ENCODE assay signal across 10 cellular contexts in genomic region chr17:73566905-73567782, GRCh38.
DNase-seq lines count a peak whose midpoint lies in the region; ATAC-seq, FAIRE-seq and TF ChIP-seq lines count a peak whose summit lies in the region.
"Had no signal": no experiment of that assay in that cellular context is flagged by ENCODE, and none has a peak within 500 bp of the region (broad histone marks: within the 10 kb centered on the region; RNA-seq: fewer than 3 reads in every experiment).

No MANE protein-coding gene starts in this region.

- H3K9me3 ChIP-seq in breast epithelium, result no peaks in the 10 kb centered on the region
- no peaks in the 10 kb centered on the region for H3K9me3 ChIP-seq in iPS-18a (ENCODE audit: control insufficient read depth, low read depth, low read length)

- H3K9me3 Mint-ChIP-seq in MCF 10A (ENCODE audit: unreplicated experiment), result no peaks in the 10 kb centered on the region
- no peaks in the 10 kb centered on the region for H3K9me3 Mint-ChIP-seq in activated CD8-positive, alpha-beta memory T cell treated with anti-CD3 and anti-CD28 coated beads, Interleukin-2, amount 10 ng/mL, durations not matched to agents 7 days and 5 days (ENCODE audit: low read depth)

- no peaks in the 10 kb centered on the region for H3K36me3 ChIP-seq in breast epithelium
- no peaks in the 10 kb centered on the region for H3K36me3 ChIP-seq in iPS-18a (ENCODE audit: control insufficient read depth, low read depth, low read length)

- H3K27ac ChIP-seq in breast epithelium (peak overlapping the region; percentile 61 to 67), iPS-18a (ENCODE audit: low read length) (peak overlapping the region; percentile 98)

- H3K27me3 ChIP-seq in breast epithelium (no peaks in the 10 kb centered on the region), iPS-18a (ENCODE audit: control insufficient read depth, insufficient read depth, low read length) (no peaks in the 10 kb centered on the region)

- in situ Hi-C loops in G401 (cut with HindIII; ENCODE audit: low sequenced_read_pairs), result no loop called here

- BruUV-seq in MCF 10A (replicated peaks; lab: Mats Ljungman, UMichigan), result no TSS peak

- H3K4me3 ChIP-seq in breast epithelium (no peak overlapping the region), iPS-18a (ENCODE audit: low read length) (peak overlapping the region; percentile 26)

- H3K4me3 Mint-ChIP-seq in MCF 10A (ENCODE audit: unreplicated experiment), result no peak overlapping the region
- H3K4me3 Mint-ChIP-seq in activated CD8-positive, alpha-beta memory T cell treated with anti-CD3 and anti-CD28 coated beads, Interleukin-2, amount 10 ng/mL, durations not matched to agents 7 days and 5 days, result no peak overlapping the region

- no peaks in the 10 kb centered on the region for H3K36me3 Mint-ChIP-seq in MCF 10A (ENCODE audit: insufficient read depth, unreplicated experiment)
- peaks cover 1% of the 10 kb centered on the region for H3K36me3 Mint-ChIP-seq in activated CD8-positive, alpha-beta memory T cell treated with anti-CD3 and anti-CD28 coated beads, Interleukin-2, amount 10 ng/mL, durations not matched to agents 7 days and 5 days

- H3K4me1 ChIP-seq in breast epithelium (no peaks in the 10 kb centered on the region), iPS-18a (ENCODE audit: control insufficient read depth, low read depth, low read length) (peaks cover 48% of the 10 kb centered on the region)

- no peak for TF ChIP-seq POLR2A in breast epithelium (IDR thresholded peaks at IDR 0.05)

- peaks cover 8% of the 10 kb centered on the region for H3K27me3 Mint-ChIP-seq in MCF 10A (ENCODE audit: insufficient read depth, unreplicated experiment)
- peaks cover 2% of the 10 kb centered on the region for H3K27me3 Mint-ChIP-seq in activated CD8-positive, alpha-beta memory T cell treated with anti-CD3 and anti-CD28 coated beads, Interleukin-2, amount 10 ng/mL, durations not matched to agents 7 days and 5 days

- TF ChIP-seq CTCF in breast epithelium (IDR thresholded peaks at IDR 0.05) (no peak), MCF 10A (IDR thresholded peaks at IDR 0.05; ENCODE audit: unreplicated experiment) (no peak)

- H3K27ac Mint-ChIP-seq in MCF 10A (ENCODE audit: low read depth, unreplicated experiment), result no peak overlapping the region
- H3K27ac Mint-ChIP-seq in activated CD8-positive, alpha-beta memory T cell treated with anti-CD3 and anti-CD28 coated beads, Interleukin-2, amount 10 ng/mL, durations not matched to agents 7 days and 5 days, result peak overlapping the region; percentile 69

- POLR2A ChIA-PET in MCF 10A (lab: Yijun Ruan, JAX), result interaction anchor here (0.6 kb wide), 1 partner anchor 46 kb away, joined by 4 read pairs; no protein-coding TSS in a partner anchor

- DNase-seq in breast epithelium (ENCODE audit: low spot score in 2 of 2) (peak in 1 of 2 donors; percentile 38), MCF 10A (ENCODE audit: unreplicated experiment) (no peak), urothelium cell line (ENCODE audit: low spot score) (no peak), G401 (ENCODE audit: low spot score) (no peak), NCI-H1105 (lab: John Stamatoyannopoulos, UW) (no peak)
- peak; percentile 73 for DNase-seq in activated CD8-positive, alpha-beta memory T cell treated with anti-CD3 and anti-CD28 coated beads, Interleukin-2, amount 10 ng/mL, durations not matched to agents 7 days and 5 days
- DNase-seq: NCI-H187 treated with DMSO at 0.1 percent for 48 hours had no signal

- H3K4me1 Mint-ChIP-seq in MCF 10A (ENCODE audit: insufficient read depth, unreplicated experiment), result no peaks in the 10 kb centered on the region
- H3K4me1 Mint-ChIP-seq in activated CD8-positive, alpha-beta memory T cell treated with anti-CD3 and anti-CD28 coated beads, Interleukin-2, amount 10 ng/mL, durations not matched to agents 7 days and 5 days, result peaks cover 21% of the 10 kb centered on the region

- CTCF ChIA-PET in MCF 10A (lab: Yijun Ruan, JAX), result interaction anchor here (0.6 to 0.9 kb wide), 2 partner anchors 13 to 19 kb away, joined by 3 read pairs; no protein-coding TSS in a partner anchor
- CTCF ChIA-PET in activated CD8-positive, alpha-beta memory T cell treated with anti-CD3 and anti-CD28 coated beads, Interleukin-2, amount 10 ng/mL, durations not matched to agents 7 days and 5 days (lab: Charles Lee), result interaction anchor here (0.5 to 1.8 kb wide), 6 partner anchors 10 to 1605 kb away, joined by 3 to 5 read pairs (median 4); partner anchors contain the start of gene SDK2

- FAIRE-seq in urothelium cell line (lab: Jason Lieb, UNC), result peak; percentile 30
- FAIRE-seq: islet of Langerhans had no signal

- peak; percentile 77 for ATAC-seq in activated CD8-positive, alpha-beta memory T cell treated with anti-CD3 and anti-CD28 coated beads, Interleukin-2, amount 10 ng/mL, durations not matched to agents 7 days and 5 days
- no peak for ATAC-seq in HG02884 (IDR thresholded peaks at IDR 0.05; ENCODE audit: unreplicated experiment)

- H3K9ac ChIP-seq in iPS-18a (ENCODE audit: low read length), result peak overlapping the region; percentile 80

- intact Hi-C loops in breast epithelium (cut with DNase I; ENCODE audit: low total_unique reads), result loop anchor here (10.0 kb wide), 1 partner anchor 332 kb away; a partner anchor contains a TSS
- intact Hi-C loops in MCF 10A (cut with micrococcal nuclease), result no loop called here
